Comparison of ENCODE assay signal across 12 cellular contexts in the genomic region with DNA sequence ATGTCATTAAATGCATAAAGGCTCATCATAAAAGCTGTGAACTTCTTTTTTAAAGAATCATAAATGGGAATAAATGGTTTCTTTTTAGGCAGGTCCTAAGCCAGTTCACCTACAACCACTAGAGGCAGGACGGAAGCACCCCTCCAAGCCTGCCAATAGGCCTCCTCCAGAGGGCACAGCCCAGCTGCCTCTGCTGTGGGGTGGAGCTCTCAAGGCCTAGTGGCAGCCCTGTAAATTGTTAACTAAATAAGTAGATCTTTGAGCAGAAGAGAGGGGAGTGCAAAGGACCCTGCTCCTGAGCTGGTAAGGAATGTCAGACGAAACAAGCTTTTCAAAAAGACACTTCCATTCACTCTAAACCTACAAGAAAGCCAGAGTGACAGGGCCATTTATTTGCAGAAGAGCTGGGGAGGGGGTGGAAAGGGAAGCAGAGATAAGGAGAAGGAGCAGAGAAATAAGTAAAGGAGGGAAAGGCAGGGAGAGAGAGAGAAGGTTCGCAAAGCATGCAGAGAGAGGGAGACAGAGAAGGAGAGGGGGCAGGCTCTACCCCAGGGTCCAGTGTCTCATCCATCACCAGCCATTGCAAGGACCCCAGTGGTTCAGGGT. TPM values are rescaled to one million over a fixed set of nuclear protein-coding genes. Genes with fewer than 3 reads are reported as not detected.
A peak's percentile ranks its signal among the peaks of the same experiment; 100 is the strongest.
DNase-seq lines count a peak whose midpoint lies in the region; ATAC-seq, FAIRE-seq and TF ChIP-seq lines count a peak whose summit lies in the region.
"Had no signal": no experiment of that assay in that cellular context is flagged by ENCODE, and none has a peak within 500 bp of the region (broad histone marks: within the 10 kb centered on the region; RNA-seq: fewer than 3 reads in every experiment).

No MANE protein-coding gene starts in this region.

- H3K4me1 ChIP-seq in K562 (replicated peaks in 1 of 2; ENCODE audit: control insufficient read depth in 2 of 2, insufficient read depth in 2 of 2, low read length in 2 of 2) (no peaks in the 10 kb centered on the region), PC-9 (replicated peaks; ENCODE audit: insufficient read depth) (no peaks in the 10 kb centered on the region)

- H3K9me1 ChIP-seq in K562 (ENCODE audit: control insufficient read depth, insufficient read depth, low read length): no peaks in the 10 kb centered on the region

- H3K4me3 ChIP-seq in Jurkat, Clone E6-1 (ENCODE audit: low read length): no peak overlapping the region
- no peak overlapping the region for H3K4me3 ChIP-seq in K562
- H3K4me3 ChIP-seq in PC-9: no peak overlapping the region
- H3K4me3 ChIP-seq: lung had no signal

- ATAC-seq in K562 (peak; percentile 73), HG03025 (IDR thresholded peaks at IDR 0.05; ENCODE audit: low FRiP score, unreplicated experiment) (no peak), HG03097 (IDR thresholded peaks at IDR 0.05; ENCODE audit: low FRiP score, unreplicated experiment) (no peak), natural killer cell (no peak)
- ATAC-seq: stimulated activated naive CD8-positive, alpha-beta T cell treated with anti-CD3 and anti-CD28 coated beads, Interleukin-15, amount 100 ng/mL, for 72 hours had no signal

- in situ Hi-C loops in K562 (cut with MboI): no loop called here

- peak; percentile 32 for TF ChIP-seq CTCF in GM12873 (IDR thresholded peaks at IDR 0.05; ENCODE audit: insufficient read depth, low read depth, low read length, missing control alignments)
- TF ChIP-seq CTCF in K562 (IDR thresholded peaks at IDR 0.05 in 2 of 3, conservative IDR thresholded peaks at IDR 0.05 in 1 of 3; ENCODE audit: insufficient read depth in 2 of 3, low read depth in 1 of 3, low read length in 3 of 3): peak in 1 of 3 experiments; percentile 54; a peak in 2 of 6 replicates
- TF ChIP-seq CTCF in neural crest cell (conservative IDR thresholded peaks at IDR 0.05): peak; percentile 52
- TF ChIP-seq CTCF in natural killer cell (IDR thresholded peaks at IDR 0.05): no peak
- TF ChIP-seq CTCF in PC-9 (conservative IDR thresholded peaks at IDR 0.05): no peak

- POLR2A ChIA-PET in K562 (lab: Yijun Ruan, JAX) (interaction anchor here (0.6 to 1.3 kb wide), 3 partner anchors 10 to 285 kb away, joined by 3 to 5 read pairs (median 3); no protein-coding TSS in a partner anchor), PC-9 (lab: Charles Lee; ENCODE audit: unreplicated experiment) (no interaction called here)

- no peak for FAIRE-seq in K562 (lab: Jason Lieb, UNC)

- H4K20me1 ChIP-seq in K562 (replicated peaks; ENCODE audit: control insufficient read depth, insufficient read depth, low read length): no peaks in the 10 kb centered on the region
- no peaks in the 10 kb centered on the region for H4K20me1 ChIP-seq in PC-9 (ENCODE audit: insufficient read depth)

- H3K27me3 ChIP-seq in K562 (ENCODE audit: control insufficient read depth in 2 of 2, insufficient read depth in 2 of 2, low read length in 2 of 2) (peaks cover 9 to 14% of the 10 kb centered on the region in 2 experiments), PC-9 (ENCODE audit: insufficient read depth, low read depth) (peaks cover 69% of the 10 kb centered on the region)

- no peak for TF ChIP-seq POLR2A in K562 (conservative IDR thresholded peaks at IDR 0.05)

- H3K4me1 Mint-ChIP-seq in neural crest cell (peaks cover 12% of the 10 kb centered on the region), natural killer cell (no peaks in the 10 kb centered on the region)
- H3K4me1 Mint-ChIP-seq: stimulated activated naive CD8-positive, alpha-beta T cell treated with anti-CD3 and anti-CD28 coated beads, Interleukin-15, amount 100 ng/mL, for 72 hours had no signal

- no peaks in the 10 kb centered on the region for H3K9me2 ChIP-seq in PC-9 (ENCODE audit: insufficient read depth)

- H3K79me2 ChIP-seq in K562 (ENCODE audit: control insufficient read depth, insufficient read depth, low read length): no peaks in the 10 kb centered on the region
- no peaks in the 10 kb centered on the region for H3K79me2 ChIP-seq in PC-9 (ENCODE audit: low read depth)

- H3K4me3 Mint-ChIP-seq in neural crest cell: no peak overlapping the region
- H3K4me3 Mint-ChIP-seq in natural killer cell: no peak overlapping the region
- H3K4me3 Mint-ChIP-seq: stimulated activated naive CD8-positive, alpha-beta T cell treated with anti-CD3 and anti-CD28 coated beads, Interleukin-15, amount 100 ng/mL, for 72 hours had no signal

- H3K36me3 Mint-ChIP-seq in neural crest cell (ENCODE audit: low read depth) (no peaks in the 10 kb centered on the region), natural killer cell (no peaks in the 10 kb centered on the region)

- no peak overlapping the region for H3K27ac Mint-ChIP-seq in neural crest cell (ENCODE audit: unreplicated experiment)
- no peak overlapping the region for H3K27ac Mint-ChIP-seq in natural killer cell
- H3K27ac Mint-ChIP-seq: stimulated activated naive CD8-positive, alpha-beta T cell treated with anti-CD3 and anti-CD28 coated beads, Interleukin-15, amount 100 ng/mL, for 72 hours had no signal

- H3K36me3 ChIP-seq in K562 (ENCODE audit: control insufficient read depth, insufficient read depth, low read length): no peaks in the 10 kb centered on the region
- no peaks in the 10 kb centered on the region for H3K36me3 ChIP-seq in PC-9 (ENCODE audit: low read depth)

- H3K9me3 ChIP-seq in K562 (replicated peaks; ENCODE audit: control insufficient read depth, insufficient read depth, low read depth, low read length) (no peaks in the 10 kb centered on the region), PC-9 (ENCODE audit: insufficient read depth, low read depth) (no peaks in the 10 kb centered on the region)

- no peak overlapping the region for H3K4me2 ChIP-seq in K562 (ENCODE audit: insufficient read depth, low read length)
- no peak overlapping the region for H3K4me2 ChIP-seq in PC-9

- H3K9ac ChIP-seq in K562 (ENCODE audit: insufficient read depth in 1 of 2, low read depth in 2 of 2, low read length in 2 of 2): no peak overlapping the region

- H2AFZ ChIP-seq in K562 (ENCODE audit: low read depth, low read length): no peak overlapping the region
- H2AFZ ChIP-seq in PC-9: no peak overlapping the region

- no TSS peak for BruUV-seq in K562 (replicated peaks; lab: Mats Ljungman, UMichigan)
- no TSS peak for BruUV-seq in PC-9 (replicated peaks; lab: Mats Ljungman, UMichigan)

- H3K27me3 Mint-ChIP-seq in neural crest cell (ENCODE audit: low read depth) (peaks cover 10% of the 10 kb centered on the region), natural killer cell (ENCODE audit: low read depth in 2 of 2) (peaks cover 14 to 24% of the 10 kb centered on the region in 2 donors)
- H3K27me3 Mint-ChIP-seq: stimulated activated naive CD8-positive, alpha-beta T cell treated with anti-CD3 and anti-CD28 coated beads, Interleukin-15, amount 100 ng/mL, for 72 hours had no signal

- no peak for TF ChIP-seq RAD21 in K562 (CRISPR knock-in tag; conservative IDR thresholded peaks at IDR 0.05 in 1 of 2, IDR thresholded peaks at IDR 0.05 in 1 of 2)

- TF ChIP-seq EP300 in K562 (IDR thresholded peaks at IDR 0.05; ENCODE audit: low read length): no peak

- WGBS in K562 (ENCODE audit: insufficient coverage, low coverage, missing lambda C conversion rate): 3% methylated on average over 3 of the region's 3 CpGs

- CTCF ChIA-PET in K562 (lab: Yijun Ruan, JAX; ENCODE audit: low intra/inter-chr PET ratio) (interaction anchor here (0.5 kb wide), 1 partner anchor 10 kb away, joined by 3 read pairs; no protein-coding TSS in a partner anchor), PC-9 (lab: Charles Lee) (no interaction called here)

- H3K9me3 Mint-ChIP-seq in neural crest cell (no peaks in the 10 kb centered on the region), natural killer cell (no peaks in the 10 kb centered on the region)
- H3K9me3 Mint-ChIP-seq: stimulated activated naive CD8-positive, alpha-beta T cell treated with anti-CD3 and anti-CD28 coated beads, Interleukin-15, amount 100 ng/mL, for 72 hours had no signal

- no peaks in the 10 kb centered on the region for H3F3A ChIP-seq in PC-9 (ENCODE audit: insufficient read depth, low read depth)

- peak; percentile 72 for DNase-seq in Jurkat, Clone E6-1 (ENCODE audit: low read depth, low spot score)
- no peak for DNase-seq in K562 (ENCODE audit: extremely low read depth in 1 of 4, low spot score in 3 of 4)
- no peak for DNase-seq in neural crest cell (ENCODE audit: low read depth, low spot score)
- no peak for DNase-seq in natural killer cell
- no peak for DNase-seq in PC-9
- DNase-seq: activated CD4-positive, alpha-beta T cell treated with anti-CD3 and anti-CD28 coated beads, Interleukin-2, amount 50 U/mL, for 4 hours; COR-L47; stimulated activated naive CD8-positive, alpha-beta T cell treated with anti-CD3 and anti-CD28 coated beads, Interleukin-15, amount 100 ng/mL, for 72 hours had no signal

- intact Hi-C loops in K562 (cut with micrococcal nuclease) (no loop called here), natural killer cell (cut with micrococcal nuclease) (no loop called here), PC-9 (cut with micrococcal nuclease; ENCODE audit: unreplicated experiment) (no loop called here)

- H3K27ac ChIP-seq in K562 (ENCODE audit: extremely low read depth, low read depth, low read length) (no peak overlapping the region), PC-9 (no peak overlapping the region)

TF ChIP-seq in K562, 482 proteins besides CTCF, POLR2A, EP300 and RAD21 (continues in another document):
- TF ChIP-seq GTF2E2 (tag; IDR thresholded peaks at IDR 0.05): no peak

RNA-seq across cellular contexts. Expression of a gene that starts 18.0 kb away (rescaled TPM):
- 0.68 TPM for polyA plus RNA-seq in Jurkat, Clone E6-1 (2012; ENCODE audit: insufficient read depth, insufficient read length)
- not detected in 2 replicates for total RNA-seq in K562 (2011; cell fraction: chromatin; rRNA removed; ENCODE audit: low replicate concordance)
- not detected in 2 replicates for total RNA-seq in K562 (2011; cell fraction: nucleolus; rRNA removed)
- not detected in 2 replicates for total RNA-seq in K562 (2011; cell fraction: nucleoplasm; rRNA removed)
- not detected in 2 replicates for total RNA-seq in K562 (2014; rRNA removed)
- not detected in 2 replicates for total RNA-seq in K562 (2014; rRNA removed; fragmentation: Illumina TruSeq; extraction: Trizol)
- total RNA-seq in K562 (2015; rRNA removed; fragmentation: Illumina TruSeq; extraction: Trizol): not detected in 2 replicates
- 0.04 and 0.09 TPM in 2 replicates for total RNA-seq in K562 (2021)
- polyA plus RNA-seq in K562 (2011; rRNA removed): not detected in 2 replicates
- polyA plus RNA-seq in K562 (2011; cell fraction: cytosol; rRNA removed): not detected in 2 replicates
- polyA plus RNA-seq in K562 (2011; cell fraction: nucleus; rRNA removed): not detected in 2 replicates
- polyA plus RNA-seq in K562 (2012): 0.03 TPM in 1 of 2 replicates, not detected in the other
- not detected in 2 replicates for polyA plus RNA-seq in K562 (2014; fragmentation: Illumina TruSeq; extraction: Trizol)
- polyA plus RNA-seq in K562 (2014; fragmentation: Nextera tagmentation; extraction: Ambion mirVana): not detected
- not detected in 2 replicates for polyA plus RNA-seq in K562 (2014; rRNA removed)
- not detected in 2 replicates for polyA minus RNA-seq in K562 (2011; rRNA and poly(A)+ RNA removed)
- not detected in 2 replicates for polyA minus RNA-seq in K562 (2011; cell fraction: cytosol; rRNA and poly(A)+ RNA removed)
- polyA minus RNA-seq in K562 (2011; cell fraction: nucleus; rRNA and poly(A)+ RNA removed): not detected in 2 replicates
- total RNA-seq in neural crest cell: 1.6 and 1.9 TPM in 2 replicates
- 10 to 100 TPM; 10.3 to 38.9 (median 19.7) TPM for total RNA-seq in natural killer cell
- total RNA-seq in PC-9 (2021): not detected in 2 replicates

Comparison
In these comparisons a context has a peak if more than half of its experiments do, and no peak if none do; other contexts are left out.
1. CTCF ChIP-seq: peak in GM12873 (single experiment) and neural crest cell (single experiment); none in natural killer cell (single experiment) and PC-9 (single experiment).